Comparison of ENCODE assay signal across 8 cellular contexts in genomic region chr6:118618676-118619377, GRCh38. TPM values are rescaled to one million over a fixed set of nuclear protein-coding genes. Genes with fewer than 3 reads are reported as not detected.
DNase-seq lines count a peak whose midpoint lies in the region; ATAC-seq and TF ChIP-seq lines count a peak whose summit lies in the region.

No MANE protein-coding gene starts in this region.

- intact Hi-C loops in ovary (cut with DNase I): no loop called here

- TF ChIP-seq EP300 in ovary (IDR thresholded peaks at IDR 0.05): no peak

- H3K27ac ChIP-seq in C4-2B (no peak overlapping the region), Peyer's patch (no peak overlapping the region), ovary (no peak overlapping the region)

- peak; percentile 88 for TF ChIP-seq CTCF in C4-2B (conservative IDR thresholded peaks at IDR 0.05)
- peak; percentile 58 to 88 (median 80) for TF ChIP-seq CTCF in Peyer's patch (IDR thresholded peaks at IDR 0.05)
- TF ChIP-seq CTCF in ovary (IDR thresholded peaks at IDR 0.05): no peak
- peak; percentile 81 for TF ChIP-seq CTCF in type B pancreatic cell (conservative IDR thresholded peaks at IDR 0.05)

- peaks cover 8% of the 10 kb centered on the region for H3K36me3 Mint-ChIP-seq in type B pancreatic cell

- TF ChIP-seq POLR2A in Peyer's patch (IDR thresholded peaks at IDR 0.05) (no peak), ovary (IDR thresholded peaks at IDR 0.05) (no peak)

- WGBS in ovary, 3 donors: 72 to 80% (median 75%) methylated on average over 15 of the region's 15 CpGs

- H3K36me3 ChIP-seq in Peyer's patch (no peaks in the 10 kb centered on the region), ovary (no peaks in the 10 kb centered on the region)

- H3K4me1 ChIP-seq in Peyer's patch (no peaks in the 10 kb centered on the region), ovary (ENCODE audit: insufficient read depth) (no peaks in the 10 kb centered on the region)

- H3K27ac Mint-ChIP-seq in type B pancreatic cell: no peak overlapping the region

- H3K9me3 Mint-ChIP-seq in type B pancreatic cell: no peaks in the 10 kb centered on the region

- ATAC-seq in GM19025 (IDR thresholded peaks at IDR 0.05; ENCODE audit: low read depth, unreplicated experiment) (peak; percentile 91), HG03342 (IDR thresholded peaks at IDR 0.05; ENCODE audit: unreplicated experiment) (peak; percentile 96)

- H3K4me1 Mint-ChIP-seq in type B pancreatic cell (ENCODE audit: unreplicated experiment): peaks cover 5% of the 10 kb centered on the region

- H3K4me3 Mint-ChIP-seq in type B pancreatic cell: no peak overlapping the region

- peak; percentile 62 to 85 (median 66) for DNase-seq in Peyer's patch
- peak; percentile 40 for DNase-seq in activated T-helper 9 cell treated with anti-CD3 and anti-CD28 coated beads, Interleukin-2, amount 50 U/mL, for 16 hours (ENCODE audit: low read depth)
- DNase-seq in foreskin melanocyte: peak; percentile 44
- peak in 4 of 5 donors; percentile 22 to 48 (median 36) for DNase-seq in ovary
- no peak for DNase-seq in type B pancreatic cell (ENCODE audit: extremely low spot score, unreplicated experiment)

- H3K4me3 ChIP-seq in Peyer's patch (no peak overlapping the region), ovary (no peak overlapping the region)

- H3K9me3 ChIP-seq in Peyer's patch (no peaks in the 10 kb centered on the region), ovary (no peaks in the 10 kb centered on the region)

- H3K27me3 Mint-ChIP-seq in type B pancreatic cell: no peaks in the 10 kb centered on the region

- H3K27me3 ChIP-seq in Peyer's patch (no peaks in the 10 kb centered on the region), ovary (no peaks in the 10 kb centered on the region)

RNA-seq across cellular contexts. Expression of gene CEP85L, which starts 32.6 kb away (rescaled TPM):
- total RNA-seq in Peyer's patch (10 to 100 TPM in 1 of 4 donors, 1 to 10 TPM in 3; 3.2 to 22.3 (median 7.5) TPM), ovary (10 to 100 TPM; 17.7 to 33.4 (median 26.2) TPM), type B pancreatic cell (ENCODE audit: low replicate concordance) (8.9 and 16.1 TPM in 2 replicates)
- 1 to 10 TPM; 4.0 to 6.2 TPM for polyA plus RNA-seq in ovary

Comparison
In these comparisons a context has a peak if more than half of its experiments do, and no peak if none do; other contexts are left out.
1. CTCF ChIP-seq: peak in C4-2B (single experiment), Peyer's patch (6 of 6) and type B pancreatic cell (single experiment); none in ovary (0 of 3).